In genomic region chr5:144247131-144247530, GRCh38 we compare ENCODE assay signal across 20 cellular contexts.
DNase-seq lines count a peak whose midpoint lies in the region; ATAC-seq and TF ChIP-seq lines count a peak whose summit lies in the region.
"Had no signal": no experiment of that assay in that cellular context is flagged by ENCODE, and none has a peak within 500 bp of the region (broad histone marks: within the 10 kb centered on the region; RNA-seq: fewer than 3 reads in every experiment).

No MANE protein-coding gene starts in this region.

- H3K36me3 Mint-ChIP-seq in HFFc6 (ENCODE audit: low read depth), result no peaks in the 10 kb centered on the region
- H3K36me3 Mint-ChIP-seq: activated naive CD8-positive, alpha-beta T cell; CD14-positive monocyte had no signal

- peak; percentile 33 for DNase-seq in COLO668 (lab: John Stamatoyannopoulos, UW; ENCODE audit: unreplicated experiment)
- DNase-seq in HFFc6, result peak; percentile 11
- peak; percentile 25 for DNase-seq in NCI-H510A (lab: John Stamatoyannopoulos, UW)
- peak; percentile 4 for DNase-seq in hepatic stellate cell (ENCODE audit: low spot score)
- DNase-seq in activated gamma-delta T cell (lab: John Stamatoyannopoulos, UW), result no peak
- DNase-seq in occipital lobe (lab: John Stamatoyannopoulos, UW), result no peak
- no peak for DNase-seq in DMS79 treated with DMSO at 0.1 percent for 48 hours (lab: John Stamatoyannopoulos, UW)
- DNase-seq: activated T-cell treated with anti-CD3 and anti-CD28 coated beads, Interleukin-2, amount 50 U/mL, for 48 hours; cortex of kidney; DMS79; gastrocnemius medialis; NCI-H1105 treated with DMSO at 0.1 percent for 48 hours; NCI-H446; right cardiac atrium; SHP77 treated with DMSO at 0.1 percent for 48 hours; stimulated activated naive CD4-positive, alpha-beta T cell; T-helper 17 cell had no signal

- ATAC-seq in GM21619 (IDR thresholded peaks at IDR 0.05; ENCODE audit: unreplicated experiment), result no peak
- ATAC-seq: gastrocnemius medialis, right cardiac atrium, T-helper 17 cell had no signal

- H3K4me3 Mint-ChIP-seq in HFFc6, result no peak overlapping the region
- H3K4me3 Mint-ChIP-seq: activated naive CD8-positive, alpha-beta T cell; CD14-positive monocyte; T-helper 17 cell had no signal

- no peak overlapping the region for H3K27ac Mint-ChIP-seq in HFFc6
- H3K27ac Mint-ChIP-seq: activated naive CD8-positive, alpha-beta T cell; CD14-positive monocyte; T-helper 17 cell had no signal

- H3K9me3 Mint-ChIP-seq in HFFc6, result no peaks in the 10 kb centered on the region

- peaks cover 6% of the 10 kb centered on the region for H3K27me3 Mint-ChIP-seq in HFFc6 (ENCODE audit: insufficient read depth)

- no peak for TF ChIP-seq CTCF in HFFc6 (IDR thresholded peaks at IDR 0.05)

- peaks cover 37% of the 10 kb centered on the region for H3K4me1 Mint-ChIP-seq in HFFc6 (ENCODE audit: low read depth)
- H3K4me1 Mint-ChIP-seq: CD14-positive monocyte, T-helper 17 cell had no signal

Comparison
In these comparisons a context has a peak if more than half of its experiments do, and no peak if none do; other contexts are left out.
1. DNase-seq: peak in COLO668 (single experiment), HFFc6 (single experiment), NCI-H510A (single experiment) and hepatic stellate cell (single experiment); none in activated gamma-delta T cell (single experiment), occipital lobe (single experiment) and DMS79 treated with DMSO at 0.1 percent for 48 hours (single experiment).